8 cellular contexts compared by ENCODE assay signal in genomic region chrX:1657367-1658082, GRCh38. TPM values are rescaled to one million over a fixed set of nuclear protein-coding genes. Genes with fewer than 3 reads are reported as not detected.
DNase-seq lines count a peak whose midpoint lies in the region; ATAC-seq, FAIRE-seq and TF ChIP-seq lines count a peak whose summit lies in the region.

No MANE protein-coding gene starts in this region.

- no peaks in the 10 kb centered on the region for H3K9me2 ChIP-seq in PC-3 (replicated peaks; ENCODE audit: low read length)

- dilution Hi-C loops in keratinocyte (cut with MboI; ENCODE audit: extremely low pct_ligation_motif_present, low sequenced_read_pairs): no loop called here

- H3K79me2 ChIP-seq in PC-3 (ENCODE audit: low read length) (no peaks in the 10 kb centered on the region), keratinocyte (ENCODE audit: control insufficient read depth, insufficient read depth, low read length) (no peaks in the 10 kb centered on the region)

- no peaks in the 10 kb centered on the region for H3K27me3 ChIP-seq in BLaER1
- no peaks in the 10 kb centered on the region for H3K27me3 ChIP-seq in PC-3 (ENCODE audit: low read length)
- H3K27me3 ChIP-seq in keratinocyte (ENCODE audit: control insufficient read depth, extremely low read depth, insufficient read depth, low read length): no peaks in the 10 kb centered on the region

- peak; percentile 53 for ATAC-seq in GM18909 (IDR thresholded peaks at IDR 0.05; ENCODE audit: poor library complexity, unreplicated experiment)
- peak; percentile 37 for ATAC-seq in HG03159 (IDR thresholded peaks at IDR 0.05; ENCODE audit: unreplicated experiment)
- peak; percentile 33 for ATAC-seq in PC-3

- H4K20me1 ChIP-seq in BLaER1: no peaks in the 10 kb centered on the region
- H4K20me1 ChIP-seq in PC-3 (ENCODE audit: low read length): no peaks in the 10 kb centered on the region
- no peaks in the 10 kb centered on the region for H4K20me1 ChIP-seq in keratinocyte (ENCODE audit: control insufficient read depth, extremely low read depth, insufficient read depth, low read length)

- no peaks in the 10 kb centered on the region for H3K9me1 ChIP-seq in keratinocyte (ENCODE audit: control insufficient read depth, extremely low read depth, insufficient read depth, low read length)

- H2AFZ ChIP-seq in PC-3 (ENCODE audit: low read length): no peak overlapping the region
- H2AFZ ChIP-seq in keratinocyte (ENCODE audit: control insufficient read depth, low read length): peak overlapping the region; percentile 81

- H3K27ac ChIP-seq in BLaER1: peak overlapping the region; percentile 7
- H3K27ac ChIP-seq in PC-3 (ENCODE audit: low read length): no peak overlapping the region
- peak overlapping the region; percentile 22 for H3K27ac ChIP-seq in keratinocyte (ENCODE audit: control insufficient read depth, insufficient read depth, low read length)

- BruUV-seq in PC-3 (replicated peaks; lab: Mats Ljungman, UMichigan): no TSS peak

- H3K9ac ChIP-seq in BLaER1 (peak overlapping the region; percentile 20; the same call in 1 of the 2 replicates), PC-3 (ENCODE audit: low read length) (no peak overlapping the region), keratinocyte (ENCODE audit: control insufficient read depth, extremely low read depth, insufficient read depth, low read length) (peak overlapping the region; percentile 22)

- POLR2A ChIA-PET in PC-3 (lab: Charles Lee; ENCODE audit: unreplicated experiment): no interaction called here

- H3K36me3 ChIP-seq in BLaER1: no peaks in the 10 kb centered on the region
- H3K36me3 ChIP-seq in PC-3 (ENCODE audit: low read depth, low read length): no peaks in the 10 kb centered on the region
- no peaks in the 10 kb centered on the region for H3K36me3 ChIP-seq in keratinocyte (ENCODE audit: control insufficient read depth in 2 of 2, extremely low read depth in 1 of 2, insufficient read depth in 2 of 2, low read length in 2 of 2)

- peak; percentile 70 for FAIRE-seq in keratinocyte (lab: Jason Lieb, UNC)

- CTCF ChIA-PET in PC-3 (lab: Charles Lee): no interaction called here

- intact Hi-C loops in PC-3 (cut with micrococcal nuclease): no loop called here

- H3K4me3 ChIP-seq in BLaER1 (peak overlapping the region; percentile 51), PC-3 (ENCODE audit: low read length) (no peak overlapping the region), keratinocyte (ENCODE audit: control insufficient read depth in 2 of 3, extremely low read depth in 1 of 3, insufficient read depth in 2 of 3, low read depth in 1 of 3, low read length in 3 of 3) (peak overlapping the region; percentile 15 to 47 (median 23))

- no peak for TF ChIP-seq CTCF in PC-3 (conservative IDR thresholded peaks at IDR 0.05; ENCODE audit: low read depth, low read length)
- TF ChIP-seq CTCF in keratinocyte (optimal IDR thresholded peaks at IDR 0.05 in 1 of 3, IDR thresholded peaks at IDR 0.05 in 1 of 3, conservative IDR thresholded peaks at IDR 0.05 in 1 of 3; ENCODE audit: extremely low read depth in 1 of 3, insufficient read depth in 2 of 3, low read length in 3 of 3): peak in 1 of 3 experiments; percentile 43

- DNase-seq in PC-3: peak; percentile 25
- peak; percentile 9 for DNase-seq in activated T-helper 9 cell treated with anti-CD3 and anti-CD28 coated beads, Interleukin-2, amount 50 U/mL, for 16 hours (ENCODE audit: low read depth)
- no peak for DNase-seq in keratinocyte (ENCODE audit: low read depth, low spot score)
- DNase-seq in stimulated activated CD8-positive, alpha-beta memory T cell treated with anti-CD3 and anti-CD28 coated beads, Interleukin-15, amount 100 ng/mL, for 4 hours (ENCODE audit: low read depth in 2 of 2): peak; percentile 21 to 43
- DNase-seq in LoVo (ENCODE audit: low spot score): no peak

- H3K4me2 ChIP-seq in BLaER1: peak overlapping the region; percentile 87
- no peak overlapping the region for H3K4me2 ChIP-seq in PC-3 (ENCODE audit: low read length)
- H3K4me2 ChIP-seq in keratinocyte (ENCODE audit: control insufficient read depth, extremely low read depth, insufficient read depth, low read depth, low read length): peak overlapping the region; percentile 59

- no peaks in the 10 kb centered on the region for H3F3A ChIP-seq in PC-3 (ENCODE audit: low read length, unreplicated experiment)

- H3K9me3 ChIP-seq in BLaER1 (no peaks in the 10 kb centered on the region), PC-3 (ENCODE audit: low read length) (no peaks in the 10 kb centered on the region), keratinocyte (ENCODE audit: control insufficient read depth, low read depth, low read length) (no peaks in the 10 kb centered on the region)

- H3K4me1 ChIP-seq in BLaER1 (peaks cover 33% of the 10 kb centered on the region), PC-3 (ENCODE audit: insufficient read depth, low read length) (no peaks in the 10 kb centered on the region), keratinocyte (ENCODE audit: control insufficient read depth, extremely low read depth, insufficient read depth, low read length) (peaks cover 13% of the 10 kb centered on the region)

RNA-seq across cellular contexts. Expression of gene ASMT, which starts 42.7 kb away (rescaled TPM):
- total RNA-seq in PC-3 (2014; rRNA removed): not detected in 2 replicates
- 0.08 to 0.23 TPM in 2 of 3 replicates, not detected in the other for polyA plus RNA-seq in keratinocyte
- not detected for polyA plus RNA-seq in keratinocyte (2011; ENCODE audit: low read depth)
- polyA plus RNA-seq in keratinocyte (2011; cell fraction: cytosol; rRNA removed): not detected in 2 replicates
- polyA plus RNA-seq in keratinocyte (2011; cell fraction: nucleus; rRNA removed): 0.93 and 1.2 TPM in 2 replicates
- 0.24 TPM in 1 of 2 replicates, not detected in the other for polyA plus RNA-seq in keratinocyte (2012; ENCODE audit: low replicate concordance)
- 0.73 TPM in 1 of 3 replicates, not detected in the others for polyA minus RNA-seq in keratinocyte
- not detected for polyA minus RNA-seq in keratinocyte (2011; cell fraction: cytosol; rRNA and poly(A)+ RNA removed)
- 0.78 TPM in 1 of 2 replicates, not detected in the other for polyA minus RNA-seq in keratinocyte (2011; cell fraction: nucleus; rRNA and poly(A)+ RNA removed)

Comparison
In these comparisons a context has a peak if more than half of its experiments do, and no peak if none do; other contexts are left out.
1. DNase-seq: peak in PC-3 (single experiment), activated T-helper 9 cell treated with anti-CD3 and anti-CD28 coated beads, Interleukin-2, amount 50 U/mL, for 16 hours (single experiment) and stimulated activated CD8-positive, alpha-beta memory T cell treated with anti-CD3 and anti-CD28 coated beads, Interleukin-15, amount 100 ng/mL, for 4 hours (2 of 2); none in keratinocyte (single experiment) and LoVo (single experiment).
2. Peak in every context shown above with its lines, with median percentiles within 50 percentile points of each other: ATAC-seq.